In the genomic region with DNA sequence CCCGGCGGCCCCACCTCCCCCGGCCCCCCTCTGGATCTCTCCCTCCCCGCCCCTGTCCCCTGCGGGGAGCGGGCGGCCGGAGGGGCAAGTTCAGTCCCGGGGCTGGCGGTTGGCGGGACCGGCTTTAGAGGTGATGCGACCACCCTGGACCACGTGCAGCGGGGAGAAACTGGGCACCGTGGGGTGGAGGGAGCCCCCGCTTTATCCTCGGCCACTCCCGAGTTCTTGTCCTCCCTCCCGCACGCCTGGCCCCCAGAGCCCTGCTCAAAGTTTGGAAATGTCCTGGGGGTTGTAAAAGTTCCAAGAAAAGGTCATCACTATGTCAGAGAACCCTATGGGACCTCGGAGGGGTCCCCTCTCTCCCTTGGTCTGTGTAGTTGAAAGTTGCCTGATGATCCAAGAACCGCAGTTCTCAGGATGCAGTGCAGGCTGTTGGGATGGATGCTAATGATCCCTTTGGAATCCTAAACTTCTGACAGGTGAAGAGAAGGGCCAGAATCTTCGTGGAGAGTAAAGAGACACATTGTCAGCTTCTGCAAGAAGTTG, we compare ENCODE assay signal across 9 cellular contexts. TPM values are rescaled to one million over a fixed set of nuclear protein-coding genes. Genes with fewer than 3 reads are reported as not detected.
DNase-seq lines count a peak whose midpoint lies in the region; ATAC-seq, FAIRE-seq and TF ChIP-seq lines count a peak whose summit lies in the region.
"Had no signal": no experiment of that assay in that cellular context is flagged by ENCODE, and none has a peak within 500 bp of the region (broad histone marks: within the 10 kb centered on the region; RNA-seq: fewer than 3 reads in every experiment).

No MANE protein-coding gene starts in this region.

- CTCF ChIA-PET in activated naive CD4-positive, alpha-beta T cell treated with anti-CD3 and anti-CD28 coated beads, Interleukin-2, amount 10 ng/mL, durations not matched to agents 7 days and 5 days (lab: Charles Lee) = interaction anchor here (1.5 kb wide), 2 partner anchors 171 to 254 kb away, joined by 3 to 5 read pairs; no protein-coding TSS in a partner anchor

- no peak for FAIRE-seq in bronchial epithelial cell (lab: Jason Lieb, UNC)

- no peaks in the 10 kb centered on the region for H3K36me3 Mint-ChIP-seq in activated naive CD4-positive, alpha-beta T cell treated with anti-CD3 and anti-CD28 coated beads, Interleukin-2, amount 10 ng/mL, durations not matched to agents 7 days and 5 days
- H3K36me3 Mint-ChIP-seq in type B pancreatic cell = no peaks in the 10 kb centered on the region
- H3K36me3 Mint-ChIP-seq: CD8-positive, alpha-beta T cell had no signal

- H2BK15ac ChIP-seq in mesenchymal stem cell (ENCODE audit: low read depth, poor library complexity, severe bottlenecking) = peak overlapping the region; percentile 84

- H3K27ac ChIP-seq in mesenchymal stem cell (ENCODE audit: low read length, poor library complexity, severe bottlenecking) = no peak overlapping the region

- WGBS in mesenchymal stem cell = 5% methylated on average over 22 of the region's 24 CpGs

- no peak for ATAC-seq in HG03565 (IDR thresholded peaks at IDR 0.05; ENCODE audit: unreplicated experiment)
- ATAC-seq: CD8-positive, alpha-beta T cell had no signal

- H3K4me3 Mint-ChIP-seq in activated naive CD4-positive, alpha-beta T cell treated with anti-CD3 and anti-CD28 coated beads, Interleukin-2, amount 10 ng/mL, durations not matched to agents 7 days and 5 days = peak overlapping the region; percentile 37
- peak overlapping the region; percentile 87 for H3K4me3 Mint-ChIP-seq in type B pancreatic cell
- H3K4me3 Mint-ChIP-seq: CD8-positive, alpha-beta T cell had no signal

- H3K9ac ChIP-seq in mesenchymal stem cell (ENCODE audit: low read length) = peak overlapping the region; percentile 83

- H4K91ac ChIP-seq in mesenchymal stem cell (ENCODE audit: low read length) = no peak overlapping the region

- H3K9me3 Mint-ChIP-seq in activated naive CD4-positive, alpha-beta T cell treated with anti-CD3 and anti-CD28 coated beads, Interleukin-2, amount 10 ng/mL, durations not matched to agents 7 days and 5 days = no peaks in the 10 kb centered on the region
- H3K9me3 Mint-ChIP-seq in type B pancreatic cell = no peaks in the 10 kb centered on the region

- H2AK5ac ChIP-seq in mesenchymal stem cell (ENCODE audit: low read length, severe bottlenecking) = no peak overlapping the region

- H3K27me3 ChIP-seq in bronchial epithelial cell (ENCODE audit: control insufficient read depth, insufficient read depth, low read length) (no peaks in the 10 kb centered on the region), mesenchymal stem cell (ENCODE audit: control insufficient read depth in 1 of 2, insufficient read depth in 1 of 2, low read length in 2 of 2) (no peaks in the 10 kb centered on the region)

- peaks cover 5% of the 10 kb centered on the region for H3K4me1 Mint-ChIP-seq in activated naive CD4-positive, alpha-beta T cell treated with anti-CD3 and anti-CD28 coated beads, Interleukin-2, amount 10 ng/mL, durations not matched to agents 7 days and 5 days
- H3K4me1 Mint-ChIP-seq in type B pancreatic cell (ENCODE audit: unreplicated experiment) = peaks cover 17% of the 10 kb centered on the region

- H3K4me3 ChIP-seq in bronchial epithelial cell (ENCODE audit: low read depth, low read length) (peak overlapping the region; percentile 32), mesenchymal stem cell (ENCODE audit: insufficient read depth in 1 of 2, low read depth in 1 of 2, low read length in 2 of 2) (peak overlapping the region; percentile 55 to 91)

- H3K36me3 ChIP-seq in bronchial epithelial cell (ENCODE audit: control insufficient read depth, insufficient read depth, low read length) = no peaks in the 10 kb centered on the region
- no peaks in the 10 kb centered on the region for H3K36me3 ChIP-seq in mesenchymal stem cell (ENCODE audit: control insufficient read depth in 1 of 2, insufficient read depth in 2 of 2, low read depth in 1 of 2, low read length in 2 of 2)

- no peak overlapping the region for H3K27ac Mint-ChIP-seq in activated naive CD4-positive, alpha-beta T cell treated with anti-CD3 and anti-CD28 coated beads, Interleukin-2, amount 10 ng/mL, durations not matched to agents 7 days and 5 days
- H3K27ac Mint-ChIP-seq in type B pancreatic cell = peak overlapping the region; percentile 77
- H3K27ac Mint-ChIP-seq: CD8-positive, alpha-beta T cell had no signal

- H2AFZ ChIP-seq in mesenchymal stem cell (ENCODE audit: low read depth, low read length) = no peak overlapping the region

- H3K4me2 ChIP-seq in mesenchymal stem cell (ENCODE audit: low read length, poor library complexity, severe bottlenecking) = peak overlapping the region; percentile 43

- peak overlapping the region in 1 of 2 experiments; percentile 37 for H2BK12ac ChIP-seq in mesenchymal stem cell (ENCODE audit: low read length in 2 of 2)

- peak overlapping the region in 1 of 2 experiments; percentile 77 for H3K14ac ChIP-seq in mesenchymal stem cell (ENCODE audit: low read length in 2 of 2)

- no peak overlapping the region for H3K4ac ChIP-seq in mesenchymal stem cell (ENCODE audit: low read depth in 1 of 2, low read length in 2 of 2)

- DNase-seq in activated naive CD4-positive, alpha-beta T cell treated with anti-CD3 and anti-CD28 coated beads, Interleukin-2, amount 10 ng/mL, durations not matched to agents 7 days and 5 days = no peak
- DNase-seq in activated naive CD4-positive, alpha-beta T cell treated with anti-CD3 and anti-CD28 coated beads, Interleukin-2, amount 50 U/mL, for 16 hours = no peak
- no peak for DNase-seq in bronchial epithelial cell (ENCODE audit: low read depth)
- no peak for DNase-seq in mesenchymal stem cell
- no peak for DNase-seq in type B pancreatic cell (ENCODE audit: extremely low spot score, unreplicated experiment)
- no peak for DNase-seq in anterior cingulate cortex (lab: John Stamatoyannopoulos, UW)
- no peak for DNase-seq in SK-N-DZ (ENCODE audit: low spot score)
- DNase-seq: CD8-positive, alpha-beta T cell had no signal

- H3K4me1 ChIP-seq in mesenchymal stem cell (ENCODE audit: control insufficient read depth, insufficient read depth, low read depth, low read length) = peaks cover 5% of the 10 kb centered on the region

- H3K18ac ChIP-seq in mesenchymal stem cell (ENCODE audit: low read depth in 1 of 2, low read length in 2 of 2) = peak overlapping the region in 1 of 2 experiments; percentile 54

- no peak for TF ChIP-seq CTCF in bronchial epithelial cell (IDR thresholded peaks at IDR 0.05; ENCODE audit: insufficient read depth, low read length, severe bottlenecking)
- no peak for TF ChIP-seq CTCF in type B pancreatic cell (conservative IDR thresholded peaks at IDR 0.05)

- no peak overlapping the region for H2BK5ac ChIP-seq in mesenchymal stem cell (ENCODE audit: low read depth, low read length, poor library complexity, severe bottlenecking)

- H3K9me3 ChIP-seq in mesenchymal stem cell (ENCODE audit: control insufficient read depth, low read length) = no peaks in the 10 kb centered on the region

- H3K79me1 ChIP-seq in mesenchymal stem cell (replicated peaks; ENCODE audit: low read length, poor library complexity, severe bottlenecking) = peaks cover 8% of the 10 kb centered on the region

- peaks cover 34% of the 10 kb centered on the region for H3K27me3 Mint-ChIP-seq in activated naive CD4-positive, alpha-beta T cell treated with anti-CD3 and anti-CD28 coated beads, Interleukin-2, amount 10 ng/mL, durations not matched to agents 7 days and 5 days
- peaks cover 52% of the 10 kb centered on the region for H3K27me3 Mint-ChIP-seq in type B pancreatic cell

- H4K8ac ChIP-seq in mesenchymal stem cell (ENCODE audit: low read length) = no peak overlapping the region

- no peak overlapping the region for H3K23ac ChIP-seq in mesenchymal stem cell (ENCODE audit: low read length in 2 of 2)

- no peak overlapping the region for H2BK120ac ChIP-seq in mesenchymal stem cell (ENCODE audit: low read depth, low read length)

RNA-seq across cellular contexts. Expression of a gene that starts 0.4 kb away (rescaled TPM):
- 7.2 and 8.7 TPM in 2 replicates for total RNA-seq in bronchial epithelial cell
- polyA plus RNA-seq in mesenchymal stem cell (2013, experiment 1 of 2) = 18.0 TPM
- polyA plus RNA-seq in mesenchymal stem cell (2013, experiment 2 of 2) = 17.4 TPM
- 2.2 and 3.2 TPM in 2 replicates for total RNA-seq in type B pancreatic cell (ENCODE audit: low replicate concordance)
- 0.09 and 0.56 TPM in 2 replicates for polyA plus RNA-seq in SK-N-DZ (2014; cell fraction: cytosol; rRNA removed)
- polyA plus RNA-seq in SK-N-DZ (2014; cell fraction: nucleus; rRNA removed) = 0.08 and 0.60 TPM in 2 replicates
- total RNA-seq: CD8-positive, alpha-beta T cell had no signal
